In the genomic region with DNA sequence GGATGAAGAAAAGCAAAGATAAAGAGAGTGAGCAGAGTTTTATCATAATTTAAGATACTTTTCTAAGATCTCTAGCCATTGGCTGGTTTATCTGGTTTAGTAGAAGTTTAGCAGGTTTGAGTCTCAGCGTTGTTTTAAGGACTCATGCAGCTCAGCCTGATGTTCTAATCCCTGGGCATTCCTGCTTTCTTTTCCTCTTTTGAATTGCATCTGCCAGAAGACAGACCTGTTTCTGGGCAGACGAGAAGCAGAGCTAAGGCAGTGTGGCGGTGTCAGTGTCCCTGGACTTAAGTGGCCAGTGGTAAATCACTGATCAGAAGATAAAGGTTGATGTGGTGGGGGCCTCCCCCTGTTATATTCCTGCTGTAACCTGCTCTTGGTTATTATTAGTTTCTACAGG, we compare ENCODE assay signal across 32 cellular contexts.
"Had no signal": no experiment of that assay in that cellular context is flagged by ENCODE, and none has a peak within 500 bp of the region (broad histone marks: within the 10 kb centered on the region; RNA-seq: fewer than 3 reads in every experiment).

No MANE protein-coding gene starts in this region.

- H3K4me3 ChIP-seq: adrenal gland, body of pancreas, breast epithelium had no signal

- H3K36me3 ChIP-seq: adrenal gland, brain microvascular endothelial cell, breast epithelium had no signal

- DNase-seq: activated B cell treated with CpG ODN at 0.5 μM for 24 hours; activated CD4-positive, alpha-beta memory T cell treated with anti-CD3 and anti-CD28 coated beads for 36 hours; activated CD4-positive, alpha-beta T cell treated with anti-CD3 and anti-CD28 coated beads for 4 hours; activated CD4-positive, alpha-beta T cell treated with anti-CD3 and anti-CD28 coated beads, Interleukin-2, amount 10 ng/mL, durations not matched to agents 24 days and 14 days; activated CD4-positive, alpha-beta T cell treated with anti-CD3 and anti-CD28 coated beads, Interleukin-2, amount 50 U/mL, for 1 hour; activated CD4-positive, alpha-beta T cell treated with anti-CD3 and anti-CD28 coated beads, Interleukin-2, amount 50 U/mL, for 4 hours; activated CD4-positive, CD25-positive, alpha-beta regulatory T cell treated with anti-CD3 and anti-CD28 coated beads, Interleukin-2, amount 50 U/mL, for 72 hours; activated CD8-positive, alpha-beta memory T cell treated with anti-CD3 and anti-CD28 coated beads, Interleukin-2, amount 50 U/mL, for 4 hours; activated CD8-positive, alpha-beta T cell treated with anti-CD3 and anti-CD28 coated beads for 36 hours; activated effector memory CD4-positive, alpha-beta T cell treated with anti-CD3 and anti-CD28 coated beads, Interleukin-2, amount 50 U/mL, for 16 hours; activated gamma-delta T cell treated with Interleukin-2 at 50 U/mL for 16 hours; activated naive CD4-positive, alpha-beta T cell; activated naive CD4-positive, alpha-beta T cell treated with anti-CD3 and anti-CD28 coated beads for 36 hours; activated naive CD4-positive, alpha-beta T cell treated with anti-CD3 and anti-CD28 coated beads, Interleukin-2, amount 50 U/mL, for 16 hours; activated naive CD8-positive, alpha-beta T cell treated with anti-CD3 and anti-CD28 coated beads for 36 hours; activated T-cell treated with anti-CD3 and anti-CD28 coated beads for 4 hours; activated T-cell treated with anti-CD3 and anti-CD28 coated beads, Interleukin-2, amount 50 U/mL, for 1 hour; activated T-cell treated with anti-CD3 and anti-CD28 coated beads, Interleukin-2, amount 50 U/mL, for 4 hours; activated T-cell treated with anti-CD3 and anti-CD28 coated beads, Interleukin-2, amount 50 U/mL, for 72 hours; adrenal gland; amniotic stem cell; aorta; body of pancreas; brain microvascular endothelial cell; central memory CD4-positive, alpha-beta T cell; T-helper 1 cell; T-helper 2 cell; T-helper 9 cell had no signal

- H3K4me1 ChIP-seq: adrenal gland, body of pancreas, breast epithelium had no signal

- H3K9me3 ChIP-seq: adrenal gland, body of pancreas, breast epithelium had no signal

- ATAC-seq: activated CD8-positive, alpha-beta T cell treated with anti-CD3 and anti-CD28 coated beads for 36 hours; activated naive CD4-positive, alpha-beta T cell treated with anti-CD3 and anti-CD28 coated beads, Interleukin-2, amount 50 U/mL, for 72 hours; activated T-cell treated with anti-CD3 and anti-CD28 coated beads, Interleukin-2, amount 50 U/mL, for 4 hours; activated T-cell treated with anti-CD3 and anti-CD28 coated beads, Interleukin-2, amount 50 U/mL, for 72 hours; activated T-helper 17 cell treated with anti-CD3 and anti-CD28 coated beads, Interleukin-2, amount 50 U/mL, for 72 hours; body of pancreas had no signal

- H3K27me3 ChIP-seq: adrenal gland, body of pancreas, brain microvascular endothelial cell, breast epithelium had no signal

- H3K27ac ChIP-seq: adrenal gland, body of pancreas, brain microvascular endothelial cell, breast epithelium, VCaP had no signal
